ENCODE assay signal across 24 cellular contexts in genomic region chrX:66676413-66676812, GRCh38. TPM values are rescaled to one million over a fixed set of nuclear protein-coding genes. Genes with fewer than 3 reads are reported as not detected.
DNase-seq lines count a peak whose midpoint lies in the region; TF ChIP-seq lines count a peak whose summit lies in the region.
"Had no signal": no experiment of that assay in that cellular context is flagged by ENCODE, and none has a peak within 500 bp of the region (broad histone marks: within the 10 kb centered on the region; RNA-seq: fewer than 3 reads in every experiment).

No MANE protein-coding gene starts in this region.

- no peak for TF ChIP-seq POLR2A in ovary (IDR thresholded peaks at IDR 0.05)

- no peak for TF ChIP-seq EP300 in ovary (IDR thresholded peaks at IDR 0.05)

- TF ChIP-seq CTCF in HFFc6 (IDR thresholded peaks at IDR 0.05) (no peak), fibroblast of pulmonary artery (IDR thresholded peaks at IDR 0.05; ENCODE audit: low read length, missing control alignments) (no peak), ovary (IDR thresholded peaks at IDR 0.05) (no peak)

- H3K27me3 Mint-ChIP-seq in HFFc6 (ENCODE audit: insufficient read depth) = no peaks in the 10 kb centered on the region
- H3K27me3 Mint-ChIP-seq: activated B cell treated with CpG ODN at 0.5 μM for 24 hours; activated naive CD8-positive, alpha-beta T cell treated with anti-CD3 and anti-CD28 coated beads, Interleukin-2, amount 50 U/mL, for 24 hours; progenitor cell of endocrine pancreas; stimulated activated memory B cell treated with anti-CD40 and anti-IgM and Interleukin-4, amounts not matched to agents 10 μg/mL and 1 μg/mL and 100 μg/mL, for 72 hours had no signal

- peaks cover 24% of the 10 kb centered on the region for H3K4me1 ChIP-seq in adipocyte (ENCODE audit: control insufficient read depth, insufficient read depth, low read length)
- H3K4me1 ChIP-seq in ovary (ENCODE audit: insufficient read depth) = no peaks in the 10 kb centered on the region
- H3K4me1 ChIP-seq: heart left ventricle, tibial nerve had no signal

- no peaks in the 10 kb centered on the region for H3K27me3 ChIP-seq in adipocyte (replicated peaks; ENCODE audit: control insufficient read depth, insufficient read depth, low read length)
- H3K27me3 ChIP-seq in ovary = no peaks in the 10 kb centered on the region
- H3K27me3 ChIP-seq: heart left ventricle, tibial nerve had no signal

- H3K27ac Mint-ChIP-seq in HFFc6 = peak overlapping the region; percentile 89
- H3K27ac Mint-ChIP-seq: activated B cell treated with CpG ODN at 0.5 μM for 24 hours; activated naive CD8-positive, alpha-beta T cell treated with anti-CD3 and anti-CD28 coated beads, Interleukin-2, amount 50 U/mL, for 24 hours; activated T-helper 2 cell treated with anti-CD3 and anti-CD28 coated beads, Interferon-gamma antibody, Interleukin-2, Interleukin-4, amounts not matched to agents 10 μg/mL and 5 μg/mL and 100 μg/mL, durations not matched to agents 14 hours and 24 hours and 36 hours; memory B cell; natural killer cell; progenitor cell of endocrine pancreas; stimulated activated memory B cell treated with anti-CD40 and anti-IgM and Interleukin-4, amounts not matched to agents 10 μg/mL and 1 μg/mL and 100 μg/mL, for 72 hours; T-helper 2 cell treated with Interferon-gamma antibody and Interleukin-4, amounts not matched to agents 5 μg/mL and 100 μg/mL, for 36 hours had no signal

- H3K36me3 Mint-ChIP-seq in HFFc6 (ENCODE audit: low read depth) = no peaks in the 10 kb centered on the region; the same call in 1 of the 2 replicates
- H3K36me3 Mint-ChIP-seq: memory B cell; natural killer cell; stimulated activated memory B cell treated with anti-CD40 and anti-IgM and Interleukin-4, amounts not matched to agents 10 μg/mL and 1 μg/mL and 100 μg/mL, for 72 hours had no signal

- H3K36me3 ChIP-seq in adipocyte (ENCODE audit: control insufficient read depth, insufficient read depth, low read length, severe bottlenecking) (no peaks in the 10 kb centered on the region), ovary (no peaks in the 10 kb centered on the region)
- H3K36me3 ChIP-seq: heart left ventricle, tibial nerve had no signal

- peak overlapping the region; percentile 75 for H3K4me3 Mint-ChIP-seq in HFFc6
- H3K4me3 Mint-ChIP-seq: activated B cell treated with CpG ODN at 0.5 μM for 24 hours; activated naive CD8-positive, alpha-beta T cell treated with anti-CD3 and anti-CD28 coated beads, Interleukin-2, amount 50 U/mL, for 24 hours; memory B cell; natural killer cell; stimulated activated memory B cell treated with anti-CD40 and anti-IgM and Interleukin-4, amounts not matched to agents 10 μg/mL and 1 μg/mL and 100 μg/mL, for 72 hours; T-helper 2 cell treated with Interferon-gamma antibody and Interleukin-4, amounts not matched to agents 5 μg/mL and 100 μg/mL, for 36 hours had no signal

- H3K4me1 Mint-ChIP-seq in HFFc6 (ENCODE audit: low read depth) = peaks cover 80% of the 10 kb centered on the region
- H3K4me1 Mint-ChIP-seq: activated B cell treated with CpG ODN at 0.5 μM for 24 hours; activated naive CD8-positive, alpha-beta T cell treated with anti-CD3 and anti-CD28 coated beads, Interleukin-2, amount 50 U/mL, for 24 hours; natural killer cell; stimulated activated memory B cell treated with anti-CD40 and anti-IgM and Interleukin-4, amounts not matched to agents 10 μg/mL and 1 μg/mL and 100 μg/mL, for 72 hours had no signal

- DNase-seq in HFFc6 = peak; percentile 41
- DNase-seq in adipocyte (ENCODE audit: low read depth) = peak; percentile 60
- peak; percentile 81 for DNase-seq in fibroblast of pulmonary artery (ENCODE audit: low read depth)
- DNase-seq in stromal cell of bone marrow (ENCODE audit: low read depth) = peak; percentile 38
- DNase-seq in DMS153 (lab: John Stamatoyannopoulos, UW) = no peak
- DNase-seq in ovary = no peak
- no peak for DNase-seq in SW 1271 (lab: John Stamatoyannopoulos, UW)
- DNase-seq: activated B cell treated with CpG ODN at 0.5 μM for 24 hours; activated naive CD8-positive, alpha-beta T cell treated with anti-CD3 and anti-CD28 coated beads, Interleukin-2, amount 50 U/mL, for 24 hours; cerebellar nuclear complex; H7; heart left ventricle; Kasumi-1; natural killer cell; NCI-H2227 treated with DMSO at 0.1 percent for 48 hours; SHP77; stimulated activated CD4-positive, alpha-beta T cell treated with anti-CD3 and anti-CD28 coated beads, Interleukin-12 subunit alpha, Interleukin-12 subunit beta, amount 100 ng/mL, for 4 hours had no signal

- intact Hi-C loops in ovary (cut with DNase I) = no loop called here

- 45 to 53% (median 50%) methylated on average over 1 of the region's 1 CpG for WGBS in ovary, 3 donors

- H3K4me3 ChIP-seq in adipocyte (ENCODE audit: low read length) = peak overlapping the region; percentile 71
- H3K4me3 ChIP-seq in fibroblast of pulmonary artery (replicated peaks; ENCODE audit: low read depth, low read length) = no peak overlapping the region
- H3K4me3 ChIP-seq in ovary = no peak overlapping the region
- H3K4me3 ChIP-seq: heart left ventricle, tibial nerve had no signal

- H3K27ac ChIP-seq in ovary = no peak overlapping the region
- H3K27ac ChIP-seq: C4-2B, heart left ventricle, tibial nerve had no signal

- H3K9ac ChIP-seq in adipocyte (ENCODE audit: low read length) = peak overlapping the region; percentile 70

- H3K9me3 ChIP-seq in adipocyte (ENCODE audit: control insufficient read depth, low read length) (peaks cover 8% of the 10 kb centered on the region), ovary (no peaks in the 10 kb centered on the region)
- H3K9me3 ChIP-seq: tibial nerve had no signal

- H3K9me3 Mint-ChIP-seq in HFFc6 = no peaks in the 10 kb centered on the region
- H3K9me3 Mint-ChIP-seq: activated B cell treated with CpG ODN at 0.5 μM for 24 hours; activated naive CD8-positive, alpha-beta T cell treated with anti-CD3 and anti-CD28 coated beads, Interleukin-2, amount 50 U/mL, for 24 hours; activated T-helper 2 cell treated with anti-CD3 and anti-CD28 coated beads, Interferon-gamma antibody, Interleukin-2, Interleukin-4, amounts not matched to agents 10 μg/mL and 5 μg/mL and 100 μg/mL, durations not matched to agents 14 hours and 24 hours and 36 hours; natural killer cell; stimulated activated memory B cell treated with anti-CD40 and anti-IgM and Interleukin-4, amounts not matched to agents 10 μg/mL and 1 μg/mL and 100 μg/mL, for 72 hours; T-helper 2 cell treated with Interferon-gamma antibody and Interleukin-4, amounts not matched to agents 5 μg/mL and 100 μg/mL, for 36 hours had no signal

RNA-seq across cellular contexts. Expression of gene EDA2R, which starts 37.5 kb away (rescaled TPM):
- total RNA-seq in HFFc6 (2021; fragmentation: NEBNext Ultra II Directional; extraction: Animal tissue kit (Norgen Biotek cat#: 25700)) = 10 to 100 TPM; 23.2 to 28.2 (median 24.1) TPM
- total RNA-seq in ovary = 1 to 10 TPM; 2.6 to 9.6 (median 6.0) TPM
- polyA plus RNA-seq in ovary = 1 to 10 TPM; 1.5 to 6.6 TPM

Comparison
In these comparisons a context has a peak if more than half of its experiments do, and no peak if none do; other contexts are left out.
1. DNase-seq: peak in HFFc6 (single experiment), adipocyte (single experiment), fibroblast of pulmonary artery (single experiment) and stromal cell of bone marrow (single experiment); none in DMS153 (single experiment), ovary (0 of 5) and SW 1271 (0 of 2).